In genomic region chr17:7502987-7503386, GRCh38 we compare ENCODE assay signal across 10 cellular contexts. TPM values are rescaled to one million over a fixed set of nuclear protein-coding genes. Genes with fewer than 3 reads are reported as not detected.
DNase-seq lines count a peak whose midpoint lies in the region; ATAC-seq and TF ChIP-seq lines count a peak whose summit lies in the region.
"Had no signal": no experiment of that assay in that cellular context is flagged by ENCODE, and none has a peak within 500 bp of the region (broad histone marks: within the 10 kb centered on the region; RNA-seq: fewer than 3 reads in every experiment).

No MANE protein-coding gene starts in this region.

- intact Hi-C loops in right cardiac atrium (cut with DNase I), result no loop called here

- ATAC-seq in GM21528 (IDR thresholded peaks at IDR 0.05; ENCODE audit: low FRiP score, unreplicated experiment) (no peak), right cardiac atrium (no peak)
- ATAC-seq: activated naive CD4-positive, alpha-beta T cell treated with anti-CD3 and anti-CD28 coated beads, Interleukin-2, amount 50 U/mL, for 72 hours had no signal

- no peak overlapping the region for H3K4me3 ChIP-seq in right cardiac atrium (ENCODE audit: low read length)

- no peak for DNase-seq in GM10266 (ENCODE audit: extremely low spot score)
- no peak for DNase-seq in RWPE1 (ENCODE audit: low spot score)
- peak; percentile 18 for DNase-seq in left kidney (ENCODE audit: low read depth, low spot score)
- no peak for DNase-seq in CD1c-positive myeloid dendritic cell (ENCODE audit: extremely low spot score)
- no peak for DNase-seq in right cardiac atrium
- DNase-seq: NCI-H1048 had no signal

- H3K27ac ChIP-seq in RWPE1, result peak overlapping the region; percentile 15; the same call in 1 of the 2 replicates
- no peak overlapping the region for H3K27ac ChIP-seq in right cardiac atrium (ENCODE audit: low read length)
- H3K27ac ChIP-seq: parathyroid adenoma had no signal

- peak; percentile 42 for TF ChIP-seq CTCF in GM10266 (IDR thresholded peaks at IDR 0.05; ENCODE audit: control insufficient read depth, insufficient read depth, low read depth, missing control alignments)
- TF ChIP-seq CTCF in RWPE1 (conservative IDR thresholded peaks at IDR 0.05; ENCODE audit: low read depth), result 0 out of 2 replicates have a peak, but pooled peaks have one; percentile 11

- WGBS in right cardiac atrium, result 85% methylated on average over 14 of the region's 14 CpGs

- H3K9me3 ChIP-seq in right cardiac atrium (ENCODE audit: control insufficient read depth, low read length), result no peaks in the 10 kb centered on the region

- CTCF ChIA-PET in RWPE1 (lab: Yijun Ruan, JAX), result no interaction called here

- POLR2A ChIA-PET in RWPE1 (lab: Yijun Ruan, JAX; ENCODE audit: low non-redundant PET), result no interaction called here

- no peaks in the 10 kb centered on the region for H3K27me3 ChIP-seq in right cardiac atrium (ENCODE audit: control insufficient read depth, insufficient read depth)

- H3K4me1 ChIP-seq in right cardiac atrium (ENCODE audit: control insufficient read depth, insufficient read depth, low read length), result no peaks in the 10 kb centered on the region
- H3K4me1 ChIP-seq: parathyroid adenoma had no signal

RNA-seq across cellular contexts. Expression of gene POLR2A, which starts 18.8 kb away (rescaled TPM):
- 10 to 100 TPM; 41.9 to 51.4 (median 47.4) TPM for total RNA-seq in right cardiac atrium
- polyA plus RNA-seq in right cardiac atrium, result 22.3 TPM

RNA-seq across cellular contexts. Expression of gene SLC35G6, which starts 21.7 kb away (rescaled TPM):
- total RNA-seq in right cardiac atrium, result not detected
- polyA plus RNA-seq in right cardiac atrium, result not detected
- total RNA-seq: activated naive CD4-positive, alpha-beta T cell treated with anti-CD3 and anti-CD28 coated beads, Interleukin-2, amount 50 U/mL, for 72 hours; T-helper 1 cell treated with Interleukin-12 subunit alpha and Interleukin-12 subunit beta and Interleukin-4 antibody, amounts not matched to agents 30 ng/mL and 1 ng/mL, for 36 hours had no signal

RNA-seq across cellular contexts. Expression of gene ZBTB4, which starts 23.6 kb away (rescaled TPM):
- 10 to 100 TPM; 73.6 to 86.2 (median 82.2) TPM for total RNA-seq in right cardiac atrium
- polyA plus RNA-seq in right cardiac atrium, result 41.7 TPM

RNA-seq across cellular contexts. Expression of gene TNFSF12, which starts 45.9 kb away (rescaled TPM):
- 10 to 100 TPM; 42.9 to 52.0 (median 47.5) TPM for total RNA-seq in right cardiac atrium
- 58.4 TPM for polyA plus RNA-seq in right cardiac atrium

RNA-seq across cellular contexts. Expression of gene TNFSF13, which starts 55.6 kb away (rescaled TPM):
- total RNA-seq in right cardiac atrium, result 10 to 100 TPM; 14.6 to 19.9 (median 15.7) TPM
- polyA plus RNA-seq in right cardiac atrium, result 15.3 TPM
